In the genomic region with DNA sequence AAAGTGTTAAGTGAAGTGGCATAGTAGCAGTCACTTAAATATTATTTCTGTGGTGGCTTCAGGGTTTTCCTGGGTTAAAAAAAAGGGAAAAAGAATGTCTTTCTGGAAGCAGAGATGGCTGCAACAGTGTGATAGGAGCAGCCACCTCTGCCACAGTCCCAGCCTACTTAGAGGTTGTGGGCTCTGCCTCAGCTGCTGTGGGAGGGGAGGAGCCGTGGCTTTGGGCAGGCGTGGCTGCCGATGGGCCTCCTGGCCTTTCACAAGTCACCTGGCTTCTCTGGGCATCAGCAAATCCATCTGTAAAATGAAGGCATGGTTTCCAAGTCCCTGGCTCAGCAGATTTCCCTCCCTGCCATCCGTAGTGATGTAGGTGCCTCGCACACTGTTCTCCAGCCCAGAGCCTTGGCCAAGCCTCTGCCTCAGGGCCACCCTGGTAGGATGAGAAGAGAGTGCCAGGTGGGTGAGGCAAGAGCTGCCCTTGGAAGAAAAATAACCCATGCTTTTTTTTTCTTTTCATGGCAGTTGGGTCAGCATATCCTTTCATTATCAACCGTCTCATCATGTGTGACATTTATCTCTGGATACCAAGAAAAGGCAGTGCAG, we compare ENCODE assay signal across 21 cellular contexts.
DNase-seq lines count a peak whose midpoint lies in the region; ATAC-seq and TF ChIP-seq lines count a peak whose summit lies in the region.
"Had no signal": no experiment of that assay in that cellular context is flagged by ENCODE, and none has a peak within 500 bp of the region (broad histone marks: within the 10 kb centered on the region; RNA-seq: fewer than 3 reads in every experiment).

No MANE protein-coding gene starts in this region.

- no peak overlapping the region for H3K27ac Mint-ChIP-seq in activated CD8-positive, alpha-beta T cell treated with anti-CD3 and anti-CD28 coated beads, Interleukin-2, amount 10 ng/mL, durations not matched to agents 7 days and 5 days
- H3K27ac Mint-ChIP-seq in activated CD8-positive, alpha-beta T cell treated with anti-CD3 and anti-CD28 coated beads for 36 hours = no peak overlapping the region
- H3K27ac Mint-ChIP-seq in T-helper 2 cell treated with Interferon-gamma antibody and Interleukin-4, amounts not matched to agents 5 μg/mL and 100 μg/mL, for 36 hours = no peak overlapping the region
- H3K27ac Mint-ChIP-seq: H9 had no signal

- ATAC-seq in activated CD8-positive, alpha-beta T cell treated with anti-CD3 and anti-CD28 coated beads, Interleukin-2, amount 10 ng/mL, durations not matched to agents 7 days and 5 days = peak; percentile 57
- no peak for ATAC-seq in activated CD8-positive, alpha-beta T cell treated with anti-CD3 and anti-CD28 coated beads for 36 hours
- ATAC-seq in gastroesophageal sphincter (no peak), HG03457 (IDR thresholded peaks at IDR 0.05; ENCODE audit: unreplicated experiment) (no peak)

- peaks cover 47% of the 10 kb centered on the region for H3K36me3 Mint-ChIP-seq in activated CD8-positive, alpha-beta T cell treated with anti-CD3 and anti-CD28 coated beads, Interleukin-2, amount 10 ng/mL, durations not matched to agents 7 days and 5 days (ENCODE audit: low read depth)
- peaks cover 35% of the 10 kb centered on the region for H3K36me3 Mint-ChIP-seq in activated CD8-positive, alpha-beta T cell treated with anti-CD3 and anti-CD28 coated beads for 36 hours (ENCODE audit: low read depth)
- H3K36me3 Mint-ChIP-seq in T-helper 2 cell treated with Interferon-gamma antibody and Interleukin-4, amounts not matched to agents 5 μg/mL and 100 μg/mL, for 36 hours (ENCODE audit: low read depth) = peaks cover 36% of the 10 kb centered on the region

- H3K27ac ChIP-seq in gastroesophageal sphincter (peak overlapping the region in 3 of 4 donors; percentile 32 to 77 (median 55)), rectal smooth muscle tissue (ENCODE audit: low read depth, low read length) (peak overlapping the region; percentile 88), coronary artery (no peak overlapping the region)
- H3K27ac ChIP-seq: 22Rv1 had no signal

- TF ChIP-seq POLR2A in gastroesophageal sphincter (IDR thresholded peaks at IDR 0.05) = no peak

- H3K27me3 Mint-ChIP-seq in activated CD8-positive, alpha-beta T cell treated with anti-CD3 and anti-CD28 coated beads, Interleukin-2, amount 10 ng/mL, durations not matched to agents 7 days and 5 days (ENCODE audit: low read depth) = no peaks in the 10 kb centered on the region
- H3K27me3 Mint-ChIP-seq in activated CD8-positive, alpha-beta T cell treated with anti-CD3 and anti-CD28 coated beads for 36 hours = no peaks in the 10 kb centered on the region
- H3K27me3 Mint-ChIP-seq in T-helper 2 cell treated with Interferon-gamma antibody and Interleukin-4, amounts not matched to agents 5 μg/mL and 100 μg/mL, for 36 hours (ENCODE audit: low read depth) = no peaks in the 10 kb centered on the region
- H3K27me3 Mint-ChIP-seq: IgD-negative memory B cell had no signal

- no peak for TF ChIP-seq CTCF in activated CD8-positive, alpha-beta T cell treated with anti-CD3 and anti-CD28 coated beads for 36 hours (IDR thresholded peaks at IDR 0.05)
- TF ChIP-seq CTCF in gastroesophageal sphincter (IDR thresholded peaks at IDR 0.05) = no peak
- no peak for TF ChIP-seq CTCF in coronary artery (IDR thresholded peaks at IDR 0.05)

- H3K27me3 ChIP-seq in gastroesophageal sphincter (no peaks in the 10 kb centered on the region), rectal smooth muscle tissue (ENCODE audit: control insufficient read depth, insufficient read depth, low read length) (no peaks in the 10 kb centered on the region)

- peaks cover 0 to 44% of the 10 kb centered on the region in 2 donors for H3K36me3 ChIP-seq in gastroesophageal sphincter
- H3K36me3 ChIP-seq in rectal smooth muscle tissue (ENCODE audit: control insufficient read depth, insufficient read depth, low read length) = peaks cover 11% of the 10 kb centered on the region

- CTCF ChIA-PET in activated CD8-positive, alpha-beta T cell treated with anti-CD3 and anti-CD28 coated beads, Interleukin-2, amount 10 ng/mL, durations not matched to agents 7 days and 5 days (lab: Charles Lee) = interaction anchor here (0.6 to 1.2 kb wide), 3 partner anchors 9 to 129 kb away, joined by 3 read pairs; no protein-coding TSS in a partner anchor
- CTCF ChIA-PET in activated CD8-positive, alpha-beta T cell treated with anti-CD3 and anti-CD28 coated beads for 36 hours (lab: Charles Lee) = interaction anchor here (1.1 to 1.5 kb wide), 2 partner anchors 9 kb away, joined by 4 to 6 read pairs; no protein-coding TSS in a partner anchor

- H3K4me3 ChIP-seq in gastroesophageal sphincter = no peak overlapping the region
- H3K4me3 ChIP-seq in rectal smooth muscle tissue (ENCODE audit: low read length) = no peak overlapping the region
- H3K4me3 ChIP-seq in coronary artery = no peak overlapping the region

- no peaks in the 10 kb centered on the region for H3K9me3 Mint-ChIP-seq in activated CD8-positive, alpha-beta T cell treated with anti-CD3 and anti-CD28 coated beads, Interleukin-2, amount 10 ng/mL, durations not matched to agents 7 days and 5 days (ENCODE audit: insufficient read depth)
- no peaks in the 10 kb centered on the region for H3K9me3 Mint-ChIP-seq in activated CD8-positive, alpha-beta T cell treated with anti-CD3 and anti-CD28 coated beads for 36 hours
- no peaks in the 10 kb centered on the region for H3K9me3 Mint-ChIP-seq in T-helper 2 cell treated with Interferon-gamma antibody and Interleukin-4, amounts not matched to agents 5 μg/mL and 100 μg/mL, for 36 hours
- H3K9me3 Mint-ChIP-seq: CD14-positive monocyte, H9, IgD-negative memory B cell had no signal

- 69 to 92% methylated on average over 4 to 5 of the region's 6 CpGs for WGBS in gastroesophageal sphincter (ENCODE audit: low coverage in 1 of 2), 2 donors

- H3K4me1 Mint-ChIP-seq in activated CD8-positive, alpha-beta T cell treated with anti-CD3 and anti-CD28 coated beads, Interleukin-2, amount 10 ng/mL, durations not matched to agents 7 days and 5 days (ENCODE audit: low read depth) = peaks cover 20% of the 10 kb centered on the region
- peaks cover 2% of the 10 kb centered on the region for H3K4me1 Mint-ChIP-seq in activated CD8-positive, alpha-beta T cell treated with anti-CD3 and anti-CD28 coated beads for 36 hours (ENCODE audit: low read depth)
- peaks cover 4% of the 10 kb centered on the region for H3K4me1 Mint-ChIP-seq in T-helper 2 cell treated with Interferon-gamma antibody and Interleukin-4, amounts not matched to agents 5 μg/mL and 100 μg/mL, for 36 hours (ENCODE audit: low read depth)
- H3K4me1 Mint-ChIP-seq: H9 had no signal

- no peaks in the 10 kb centered on the region for H3K9me3 ChIP-seq in gastroesophageal sphincter

- no peak overlapping the region for H3K4me3 Mint-ChIP-seq in activated CD8-positive, alpha-beta T cell treated with anti-CD3 and anti-CD28 coated beads, Interleukin-2, amount 10 ng/mL, durations not matched to agents 7 days and 5 days
- H3K4me3 Mint-ChIP-seq in activated CD8-positive, alpha-beta T cell treated with anti-CD3 and anti-CD28 coated beads for 36 hours = no peak overlapping the region
- no peak overlapping the region for H3K4me3 Mint-ChIP-seq in T-helper 2 cell treated with Interferon-gamma antibody and Interleukin-4, amounts not matched to agents 5 μg/mL and 100 μg/mL, for 36 hours
- H3K4me3 Mint-ChIP-seq: CD14-positive monocyte, H9, IgD-negative memory B cell had no signal

- POLR2A ChIA-PET in activated CD8-positive, alpha-beta T cell treated with anti-CD3 and anti-CD28 coated beads, Interleukin-2, amount 10 ng/mL, durations not matched to agents 7 days and 5 days (lab: Charles Lee) = interaction anchor here (0.6 to 0.7 kb wide), 2 partner anchors 48 to 412 kb away, joined by 3 read pairs; no protein-coding TSS in a partner anchor
- POLR2A ChIA-PET in activated CD8-positive, alpha-beta T cell treated with anti-CD3 and anti-CD28 coated beads for 36 hours (lab: Charles Lee) = no interaction called here

- no peak overlapping the region for H3K9ac ChIP-seq in rectal smooth muscle tissue (ENCODE audit: low read length)

- DNase-seq in activated CD8-positive, alpha-beta T cell treated with anti-CD3 and anti-CD28 coated beads, Interleukin-2, amount 10 ng/mL, durations not matched to agents 7 days and 5 days = no peak
- no peak for DNase-seq in activated CD8-positive, alpha-beta T cell treated with anti-CD3 and anti-CD28 coated beads for 36 hours
- DNase-seq in CMK (ENCODE audit: low read depth) (peak; percentile 30), coronary artery (ENCODE audit: low spot score) (no peak)
- no peak for DNase-seq in T-helper 2 cell treated with Interferon-gamma antibody and Interleukin-4, amounts not matched to agents 5 μg/mL and 100 μg/mL, for 36 hours (ENCODE audit: low spot score)
- DNase-seq: AML-193, COR-L47, DMS 273 treated with DMSO at 0.1 percent for 48 hours, GDM1, H9, Karpas-422, NCI-H1048, NCI-H1436 treated with DMSO at 0.1 percent for 48 hours, NCI-H2029, NCI-H526 had no signal

- intact Hi-C loops in activated CD8-positive, alpha-beta T cell treated with anti-CD3 and anti-CD28 coated beads for 36 hours (cut with micrococcal nuclease) = no loop called here

- peaks cover 0 to 47% (median 0%) of the 10 kb centered on the region in 3 donors for H3K4me1 ChIP-seq in gastroesophageal sphincter
- peaks cover 24% of the 10 kb centered on the region for H3K4me1 ChIP-seq in rectal smooth muscle tissue (ENCODE audit: control insufficient read depth, insufficient read depth, low read length)

- no peak for TF ChIP-seq EP300 in gastroesophageal sphincter (IDR thresholded peaks at IDR 0.05)

Comparison
In these comparisons a context has a peak if more than half of its experiments do, and no peak if none do; other contexts are left out.
1. H3K27ac ChIP-seq: peak in gastroesophageal sphincter (3 of 4) and rectal smooth muscle tissue (single experiment); none in coronary artery (0 of 2).